21 cellular contexts compared by ENCODE assay signal in genomic region chr2:145653553-145653952, GRCh38.
DNase-seq lines count a peak whose midpoint lies in the region; ATAC-seq, FAIRE-seq and TF ChIP-seq lines count a peak whose summit lies in the region.
"Had no signal": no experiment of that assay in that cellular context is flagged by ENCODE, and none has a peak within 500 bp of the region (broad histone marks: within the 10 kb centered on the region; RNA-seq: fewer than 3 reads in every experiment).

No MANE protein-coding gene starts in this region.

- no peak overlapping the region for H2AFZ ChIP-seq in mesenchymal stem cell (ENCODE audit: low read depth, low read length)

- no peak overlapping the region for H3K4me3 ChIP-seq in mesenchymal stem cell (ENCODE audit: insufficient read depth in 1 of 2, low read depth in 1 of 2, low read length in 2 of 2)
- no peak overlapping the region for H3K4me3 ChIP-seq in testis
- H3K4me3 ChIP-seq: MG63, SJSA1 had no signal

- H3K23ac ChIP-seq in mesenchymal stem cell (ENCODE audit: low read length in 2 of 2), result no peak overlapping the region

- H4K91ac ChIP-seq in mesenchymal stem cell (ENCODE audit: low read length), result no peak overlapping the region

- TF ChIP-seq CTCF in testis (IDR thresholded peaks at IDR 0.05), result no peak

- peak overlapping the region; percentile 24 for H3K9ac ChIP-seq in mesenchymal stem cell (ENCODE audit: low read length)

- H2BK12ac ChIP-seq in mesenchymal stem cell (ENCODE audit: low read length in 2 of 2), result no peak overlapping the region

- H2BK120ac ChIP-seq in mesenchymal stem cell (ENCODE audit: low read depth, low read length), result no peak overlapping the region

- no peak overlapping the region for H3K4ac ChIP-seq in mesenchymal stem cell (ENCODE audit: low read depth in 1 of 2, low read length in 2 of 2)

- FAIRE-seq in H54 (lab: Jason Lieb, UNC), result no peak
- FAIRE-seq: GM12891, GM18507, H1 had no signal

- H3K4me2 ChIP-seq in mesenchymal stem cell (ENCODE audit: low read length, poor library complexity, severe bottlenecking), result no peak overlapping the region

- no peak overlapping the region for H2AK5ac ChIP-seq in mesenchymal stem cell (ENCODE audit: low read length, severe bottlenecking)

- no peak overlapping the region for H4K8ac ChIP-seq in mesenchymal stem cell (ENCODE audit: low read length)

- H3K27me3 ChIP-seq in mesenchymal stem cell (ENCODE audit: control insufficient read depth in 1 of 2, insufficient read depth in 1 of 2, low read length in 2 of 2) (no peaks in the 10 kb centered on the region), testis (no peaks in the 10 kb centered on the region)
- H3K27me3 ChIP-seq: MG63, SJSA1 had no signal

- H3K79me1 ChIP-seq in mesenchymal stem cell (replicated peaks; ENCODE audit: low read length, poor library complexity, severe bottlenecking), result no peaks in the 10 kb centered on the region

- H3K14ac ChIP-seq in mesenchymal stem cell (ENCODE audit: low read length in 2 of 2), result no peak overlapping the region

- no peak for TF ChIP-seq POLR2A in testis (IDR thresholded peaks at IDR 0.05)
- no peak for TF ChIP-seq POLR2A in H54 (IDR thresholded peaks at IDR 0.05; ENCODE audit: low read depth, low read length)

- H3K36me3 ChIP-seq in mesenchymal stem cell (ENCODE audit: control insufficient read depth in 1 of 2, insufficient read depth in 2 of 2, low read depth in 1 of 2, low read length in 2 of 2) (no peaks in the 10 kb centered on the region), testis (ENCODE audit: low read depth, missing control alignments) (no peaks in the 10 kb centered on the region)
- H3K36me3 ChIP-seq: MG63, SJSA1 had no signal

- no peak overlapping the region for H3K18ac ChIP-seq in mesenchymal stem cell (ENCODE audit: low read depth in 1 of 2, low read length in 2 of 2)

- no peaks in the 10 kb centered on the region for H3K4me1 ChIP-seq in mesenchymal stem cell (ENCODE audit: control insufficient read depth, insufficient read depth, low read depth, low read length)
- no peaks in the 10 kb centered on the region for H3K4me1 ChIP-seq in testis
- H3K4me1 ChIP-seq: Caco-2, SJSA1 had no signal

- intact Hi-C loops in testis (cut with DNase I; ENCODE audit: low total_unique reads), result no loop called here

- H3K27ac ChIP-seq in epithelial cell of prostate, result peak overlapping the region; percentile 73
- no peak overlapping the region for H3K27ac ChIP-seq in mesenchymal stem cell (ENCODE audit: low read length, poor library complexity, severe bottlenecking)
- H3K27ac ChIP-seq in testis, result no peak overlapping the region
- H3K27ac ChIP-seq: HL-60, SJSA1 had no signal

- no peaks in the 10 kb centered on the region for H3K9me3 ChIP-seq in mesenchymal stem cell (ENCODE audit: control insufficient read depth, low read length)
- H3K9me3 ChIP-seq in testis, result no peaks in the 10 kb centered on the region
- H3K9me3 ChIP-seq: Caco-2, MG63, SJSA1 had no signal

- DNase-seq in NCI-H2171 treated with DMSO at 0.1 percent for 48 hours (lab: John Stamatoyannopoulos, UW) (peak; percentile 50), NCI-H2171 (lab: John Stamatoyannopoulos, UW) (no peak), NCI-H460 (ENCODE audit: extremely low read depth, low read depth) (peak; percentile 8), epithelial cell of prostate (ENCODE audit: low read depth, low spot score) (no peak), mesenchymal stem cell (peak; percentile 26), testis (no peak), H54 (ENCODE audit: insufficient read length, low spot score) (no peak)
- DNase-seq: Caco-2; CD4-positive, alpha-beta T cell; DMS153; NCI-H1092 treated with DMSO at 0.1 percent for 48 hours; NCI-H146; NCI-H2081 treated with DMSO at 0.1 percent for 48 hours; NCI-H524 treated with DMSO at 0.1 percent for 48 hours had no signal

- no peak overlapping the region for H2BK5ac ChIP-seq in mesenchymal stem cell (ENCODE audit: low read depth, low read length, poor library complexity, severe bottlenecking)

- ATAC-seq in HG02759 (IDR thresholded peaks at IDR 0.05; ENCODE audit: unreplicated experiment), result no peak

- no peak overlapping the region for H2BK15ac ChIP-seq in mesenchymal stem cell (ENCODE audit: low read depth, poor library complexity, severe bottlenecking)

Comparison
In these comparisons a context has a peak if more than half of its experiments do, and no peak if none do; other contexts are left out.
1. DNase-seq: peak in NCI-H2171 treated with DMSO at 0.1 percent for 48 hours (single experiment), NCI-H460 (single experiment) and mesenchymal stem cell (single experiment); none in NCI-H2171 (single experiment), epithelial cell of prostate (single experiment), testis (single experiment) and H54 (single experiment).